20 cellular contexts compared by ENCODE assay signal in the genomic region with DNA sequence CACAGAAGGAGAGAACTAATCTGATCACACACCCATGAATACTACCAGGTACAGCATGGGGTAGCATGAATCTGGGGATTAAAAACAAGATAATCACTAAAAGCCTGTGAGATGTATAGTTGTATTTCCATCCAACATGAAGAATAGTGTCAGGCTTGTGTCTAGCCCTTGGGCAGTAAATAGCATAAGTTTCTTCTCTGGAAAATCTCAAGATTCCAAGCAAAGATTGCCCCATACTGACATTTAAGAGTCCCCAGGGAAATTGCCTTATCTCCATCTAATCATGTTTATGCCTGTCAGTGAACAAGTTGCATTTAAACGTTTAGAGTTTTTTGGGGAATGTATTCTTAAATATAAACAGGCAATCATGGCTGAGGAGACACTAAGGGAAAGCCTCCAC.
"Had no signal": no experiment of that assay in that cellular context is flagged by ENCODE, and none has a peak within 500 bp of the region (broad histone marks: within the 10 kb centered on the region; RNA-seq: fewer than 3 reads in every experiment).

No MANE protein-coding gene starts in this region.

- H3K9me3 ChIP-seq: body of pancreas, esophagus muscularis mucosa, pancreas, stomach, thoracic aorta, upper lobe of right lung had no signal

- H3K4me3 Mint-ChIP-seq: activated naive CD4-positive, alpha-beta T cell treated with anti-CD3 and anti-CD28 coated beads, Interleukin-2, amount 50 U/mL, for 24 hours; memory B cell; naive thymus-derived CD8-positive, alpha-beta T cell had no signal

- H3K27ac ChIP-seq: body of pancreas, coronary artery, esophagus muscularis mucosa, foreskin keratinocyte, pancreas, stomach, thoracic aorta, upper lobe of right lung had no signal

- ATAC-seq: body of pancreas; left ventricle myocardium superior; naive thymus-derived CD8-positive, alpha-beta T cell; pancreas; sciatic nerve; upper lobe of right lung had no signal

- H3K4me3 ChIP-seq: body of pancreas, coronary artery, esophagus muscularis mucosa, pancreas, stomach, thoracic aorta, upper lobe of right lung had no signal

- H3K4me1 Mint-ChIP-seq: activated naive CD4-positive, alpha-beta T cell treated with anti-CD3 and anti-CD28 coated beads, Interleukin-2, amount 50 U/mL, for 24 hours; memory B cell; naive thymus-derived CD8-positive, alpha-beta T cell had no signal

- H3K36me3 Mint-ChIP-seq: activated naive CD4-positive, alpha-beta T cell treated with anti-CD3 and anti-CD28 coated beads, Interleukin-2, amount 50 U/mL, for 24 hours; memory B cell had no signal

- DNase-seq: activated CD4-positive, alpha-beta T cell treated with anti-CD3 and anti-CD28 coated beads, Interleukin-2, amount 50 U/mL, for 4 hours; activated CD4-positive, CD25-positive, alpha-beta regulatory T cell treated with anti-CD3 and anti-CD28 coated beads, Interleukin-2, amount 50 U/mL, for 72 hours; activated T-cell treated with anti-CD3 and anti-CD28 coated beads for 4 hours; amygdala; body of pancreas; central memory CD4-positive, alpha-beta T cell; left ventricle myocardium superior; naive thymus-derived CD8-positive, alpha-beta T cell; pancreas; stimulated activated CD4-positive, alpha-beta T cell treated with anti-CD3 and anti-CD28 coated beads, Interleukin-1b, Interleukin-23, amount 100 ng/mL, for 48 hours; stomach; T-helper 9 cell; upper lobe of right lung had no signal

- H3K27me3 Mint-ChIP-seq: activated naive CD4-positive, alpha-beta T cell treated with anti-CD3 and anti-CD28 coated beads, Interleukin-2, amount 50 U/mL, for 24 hours; memory B cell had no signal

- H3K9me3 Mint-ChIP-seq: memory B cell had no signal

- H3K36me3 ChIP-seq: esophagus muscularis mucosa, pancreas, stomach, thoracic aorta, upper lobe of right lung had no signal

- H3K4me1 ChIP-seq: body of pancreas, esophagus muscularis mucosa, pancreas, stomach, upper lobe of right lung had no signal

- H3K27ac Mint-ChIP-seq: activated naive CD4-positive, alpha-beta T cell treated with anti-CD3 and anti-CD28 coated beads, Interleukin-2, amount 50 U/mL, for 24 hours; memory B cell; naive thymus-derived CD8-positive, alpha-beta T cell had no signal

- H3K27me3 ChIP-seq: body of pancreas, esophagus muscularis mucosa, upper lobe of right lung had no signal
